Comparison of ENCODE assay signal across 11 cellular contexts in the genomic region with DNA sequence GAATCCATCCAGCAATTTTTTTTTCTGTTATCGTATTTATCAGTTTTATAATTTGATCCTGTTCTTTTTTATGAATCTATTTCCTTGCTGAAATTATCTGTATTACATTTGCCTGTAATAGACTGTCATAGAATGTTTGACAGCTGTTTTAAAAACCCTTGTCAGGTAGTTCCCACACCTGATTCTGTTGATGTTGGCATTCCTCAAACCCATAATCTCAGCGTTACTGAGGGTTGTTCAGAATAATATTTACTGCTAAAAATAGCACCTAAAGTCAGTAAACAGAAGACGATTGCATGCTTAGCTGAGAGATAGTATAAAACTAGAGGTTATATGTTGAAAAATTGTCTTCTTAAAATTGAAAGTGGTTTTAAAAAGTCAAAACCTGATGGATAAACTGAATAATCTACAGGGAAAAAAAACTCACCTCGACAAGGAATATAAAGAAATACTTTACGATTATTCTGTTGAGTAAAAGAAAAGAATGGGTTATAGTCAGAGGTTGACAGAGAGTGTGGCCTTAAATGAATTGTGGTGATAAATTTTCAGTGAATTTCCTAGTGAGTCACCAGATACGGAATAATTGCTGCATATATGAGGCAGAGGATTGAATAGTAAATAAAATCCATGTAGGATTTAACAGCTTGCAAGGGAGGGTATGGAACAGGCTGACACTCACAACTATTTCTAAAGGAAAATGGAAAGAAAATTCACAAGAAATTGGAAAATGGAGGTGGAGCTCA.
"Had no signal": no experiment of that assay in that cellular context is flagged by ENCODE, and none has a peak within 500 bp of the region (broad histone marks: within the 10 kb centered on the region; RNA-seq: fewer than 3 reads in every experiment).

No MANE protein-coding gene starts in this region.

- H3K4me1 ChIP-seq: esophagus squamous epithelium had no signal

- DNase-seq: activated CD4-positive, alpha-beta T cell treated with anti-CD3 and anti-CD28 coated beads, Interleukin-2, amount 50 U/mL, for 4 hours; activated CD8-positive, alpha-beta memory T cell treated with anti-CD3 and anti-CD28 coated beads, Interleukin-2, amount 10 ng/mL, durations not matched to agents 7 days and 5 days; activated effector memory CD4-positive, alpha-beta T cell treated with Interleukin-2 at 50 U/mL for 16 hours; activated T-cell treated with anti-CD3 and anti-CD28 coated beads, Interleukin-2, amount 50 U/mL, for 24 hours; amniotic stem cell; esophagus squamous epithelium; nephron progenitor cell; ovary; T-helper 2 cell had no signal

- H3K27me3 ChIP-seq: esophagus squamous epithelium, ovary had no signal

- H3K9me3 ChIP-seq: esophagus squamous epithelium, ovary had no signal

- H3K27ac ChIP-seq: esophagus squamous epithelium, ovary had no signal

- H3K4me3 ChIP-seq: esophagus squamous epithelium, ovary had no signal

- ATAC-seq: activated CD4-positive, CD25-positive, alpha-beta regulatory T cell treated with anti-CD3 and anti-CD28 coated beads, Interleukin-2, amount 50 U/mL, for 24 hours; activated CD8-positive, alpha-beta memory T cell treated with anti-CD3 and anti-CD28 coated beads, Interleukin-2, amount 10 ng/mL, durations not matched to agents 7 days and 5 days; left lobe of liver had no signal

- H3K36me3 ChIP-seq: esophagus squamous epithelium, ovary had no signal
